1 cellular context compared by ENCODE assay signal in the genomic region with DNA sequence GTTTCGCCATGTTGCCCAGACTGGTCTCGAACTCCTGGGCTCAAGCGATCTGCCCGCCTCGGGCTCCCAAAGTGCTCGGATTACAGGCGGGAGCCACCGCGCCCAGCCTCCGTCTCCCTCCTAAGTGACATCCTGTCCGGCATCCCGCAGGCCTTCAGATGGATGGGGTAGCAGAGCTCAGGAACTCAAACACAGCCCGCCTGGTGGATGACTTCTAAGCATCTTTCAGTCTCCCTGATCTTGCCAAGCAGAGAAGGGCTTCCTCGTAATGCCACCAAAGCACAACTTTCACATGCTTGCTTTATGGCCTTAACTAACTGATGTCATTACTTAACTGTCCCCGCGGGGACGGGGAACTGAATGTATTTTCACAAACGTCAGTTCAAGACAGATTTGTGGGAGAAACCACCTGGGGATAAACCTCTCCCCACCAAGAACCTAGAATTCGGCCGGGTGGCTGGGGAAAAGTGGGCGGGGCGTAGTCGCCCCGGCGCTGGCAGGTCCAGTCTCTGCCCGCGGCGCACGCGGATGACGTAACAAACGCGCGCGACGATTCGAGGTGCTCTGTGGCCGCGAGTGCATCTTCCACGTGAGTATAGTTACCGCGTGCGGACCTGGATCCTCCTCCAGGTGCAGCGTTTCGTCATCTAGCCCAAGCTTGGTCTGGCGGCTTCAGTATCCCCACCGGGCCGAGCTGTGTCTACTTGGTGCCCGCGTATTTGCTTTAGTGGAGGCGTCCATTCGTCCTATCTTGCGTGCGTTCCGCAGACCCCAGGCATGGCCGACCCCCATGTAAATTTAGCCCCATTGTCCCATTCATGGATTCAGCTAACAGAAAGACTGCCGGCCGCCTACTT.
TF ChIP-seq lines count a peak whose summit lies in the region.

A gene with protein sequence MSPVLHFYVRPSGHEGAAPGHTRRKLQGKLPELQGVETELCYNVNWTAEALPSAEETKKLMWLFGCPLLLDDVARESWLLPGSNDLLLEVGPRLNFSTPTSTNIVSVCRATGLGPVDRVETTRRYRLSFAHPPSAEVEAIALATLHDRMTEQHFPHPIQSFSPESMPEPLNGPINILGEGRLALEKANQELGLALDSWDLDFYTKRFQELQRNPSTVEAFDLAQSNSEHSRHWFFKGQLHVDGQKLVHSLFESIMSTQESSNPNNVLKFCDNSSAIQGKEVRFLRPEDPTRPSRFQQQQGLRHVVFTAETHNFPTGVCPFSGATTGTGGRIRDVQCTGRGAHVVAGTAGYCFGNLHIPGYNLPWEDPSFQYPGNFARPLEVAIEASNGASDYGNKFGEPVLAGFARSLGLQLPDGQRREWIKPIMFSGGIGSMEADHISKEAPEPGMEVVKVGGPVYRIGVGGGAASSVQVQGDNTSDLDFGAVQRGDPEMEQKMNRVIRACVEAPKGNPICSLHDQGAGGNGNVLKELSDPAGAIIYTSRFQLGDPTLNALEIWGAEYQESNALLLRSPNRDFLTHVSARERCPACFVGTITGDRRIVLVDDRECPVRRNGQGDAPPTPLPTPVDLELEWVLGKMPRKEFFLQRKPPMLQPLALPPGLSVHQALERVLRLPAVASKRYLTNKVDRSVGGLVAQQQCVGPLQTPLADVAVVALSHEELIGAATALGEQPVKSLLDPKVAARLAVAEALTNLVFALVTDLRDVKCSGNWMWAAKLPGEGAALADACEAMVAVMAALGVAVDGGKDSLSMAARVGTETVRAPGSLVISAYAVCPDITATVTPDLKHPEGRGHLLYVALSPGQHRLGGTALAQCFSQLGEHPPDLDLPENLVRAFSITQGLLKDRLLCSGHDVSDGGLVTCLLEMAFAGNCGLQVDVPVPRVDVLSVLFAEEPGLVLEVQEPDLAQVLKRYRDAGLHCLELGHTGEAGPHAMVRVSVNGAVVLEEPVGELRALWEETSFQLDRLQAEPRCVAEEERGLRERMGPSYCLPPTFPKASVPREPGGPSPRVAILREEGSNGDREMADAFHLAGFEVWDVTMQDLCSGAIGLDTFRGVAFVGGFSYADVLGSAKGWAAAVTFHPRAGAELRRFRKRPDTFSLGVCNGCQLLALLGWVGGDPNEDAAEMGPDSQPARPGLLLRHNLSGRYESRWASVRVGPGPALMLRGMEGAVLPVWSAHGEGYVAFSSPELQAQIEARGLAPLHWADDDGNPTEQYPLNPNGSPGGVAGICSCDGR (N-terminal part only) (plus strand): TSS at position 539 of the 857 bp plus-strand sequence. CDS start 4,649 bp downstream, outside the sequence.

TF ChIP-seq in HepG2, 621 proteins besides CTCF, POLR2A, EP300 and RAD21 (continued from another document and continues in another):
- TF ChIP-seq, protein P1, sequence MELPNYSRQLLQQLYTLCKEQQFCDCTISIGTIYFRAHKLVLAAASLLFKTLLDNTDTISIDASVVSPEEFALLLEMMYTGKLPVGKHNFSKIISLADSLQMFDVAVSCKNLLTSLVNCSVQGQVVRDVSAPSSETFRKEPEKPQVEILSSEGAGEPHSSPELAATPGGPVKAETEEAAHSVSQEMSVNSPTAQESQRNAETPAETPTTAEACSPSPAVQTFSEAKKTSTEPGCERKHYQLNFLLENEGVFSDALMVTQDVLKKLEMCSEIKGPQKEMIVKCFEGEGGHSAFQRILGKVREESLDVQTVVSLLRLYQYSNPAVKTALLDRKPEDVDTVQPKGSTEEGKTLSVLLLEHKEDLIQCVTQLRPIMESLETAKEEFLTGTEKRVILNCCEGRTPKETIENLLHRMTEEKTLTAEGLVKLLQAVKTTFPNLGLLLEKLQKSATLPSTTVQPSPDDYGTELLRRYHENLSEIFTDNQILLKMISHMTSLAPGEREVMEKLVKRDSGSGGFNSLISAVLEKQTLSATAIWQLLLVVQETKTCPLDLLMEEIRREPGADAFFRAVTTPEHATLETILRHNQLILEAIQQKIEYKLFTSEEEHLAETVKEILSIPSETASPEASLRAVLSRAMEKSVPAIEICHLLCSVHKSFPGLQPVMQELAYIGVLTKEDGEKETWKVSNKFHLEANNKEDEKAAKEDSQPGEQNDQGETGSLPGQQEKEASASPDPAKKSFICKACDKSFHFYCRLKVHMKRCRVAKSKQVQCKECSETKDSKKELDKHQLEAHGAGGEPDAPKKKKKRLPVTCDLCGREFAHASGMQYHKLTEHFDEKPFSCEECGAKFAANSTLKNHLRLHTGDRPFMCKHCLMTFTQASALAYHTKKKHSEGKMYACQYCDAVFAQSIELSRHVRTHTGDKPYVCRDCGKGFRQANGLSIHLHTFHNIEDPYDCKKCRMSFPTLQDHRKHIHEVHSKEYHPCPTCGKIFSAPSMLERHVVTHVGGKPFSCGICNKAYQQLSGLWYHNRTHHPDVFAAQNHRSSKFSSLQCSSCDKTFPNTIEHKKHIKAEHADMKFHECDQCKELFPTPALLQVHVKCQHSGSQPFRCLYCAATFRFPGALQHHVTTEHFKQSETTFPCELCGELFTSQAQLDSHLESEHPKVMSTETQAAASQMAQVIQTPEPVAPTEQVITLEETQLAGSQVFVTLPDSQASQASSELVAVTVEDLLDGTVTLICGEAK (IDR thresholded peaks at IDR 0.05) = no peak
- TF ChIP-seq, protein P1 (CRISPR knock-in tag; IDR thresholded peaks at IDR 0.05) = peak; percentile 70; the same call in 1 of the 2 replicates
- TF ChIP-seq AGO1 (IDR thresholded peaks at IDR 0.05; ENCODE audit: low read depth, low read length, poor library complexity, severe bottlenecking) (no peak), ARNTL (CRISPR knock-in tag; IDR thresholded peaks at IDR 0.05) (peak; percentile 92), MAFG (CRISPR knock-in tag; IDR thresholded peaks at IDR 0.05) (no peak), SRSF1 (optimal IDR thresholded peaks at IDR 0.05; ENCODE audit: low read depth, low read length) (no peak), POLR2G (IDR thresholded peaks at IDR 0.05; ENCODE audit: low read depth, low read length) (peak; percentile 83), NCOR1 (IDR thresholded peaks at IDR 0.05; ENCODE audit: borderline replicate concordance, low read length) (no peak; the same call in 1 of the 2 replicates), ZBTB38 (CRISPR knock-in tag; IDR thresholded peaks at IDR 0.05) (peak; percentile 61; the same call in 1 of the 2 replicates), SKI (IDR thresholded peaks at IDR 0.05; ENCODE audit: partially characterized antibody) (no peak), SRSF9 (IDR thresholded peaks at IDR 0.05; ENCODE audit: borderline replicate concordance, insufficient read depth, low read depth, low read length, poor library complexity, severe bottlenecking) (no peak), ZBTB21 (CRISPR knock-in tag; IDR thresholded peaks at IDR 0.05) (peak; percentile 43; the same call in 1 of the 2 replicates), CCDC6 (CRISPR knock-in tag; IDR thresholded peaks at IDR 0.05) (no peak), ZNF749 (CRISPR knock-in tag; IDR thresholded peaks at IDR 0.05; ENCODE audit: borderline replicate concordance) (no peak), ZNF274 (CRISPR knock-in tag; IDR thresholded peaks at IDR 0.05) (peak; percentile 15; the same call in 1 of the 2 replicates)
- TF ChIP-seq, protein P2, sequence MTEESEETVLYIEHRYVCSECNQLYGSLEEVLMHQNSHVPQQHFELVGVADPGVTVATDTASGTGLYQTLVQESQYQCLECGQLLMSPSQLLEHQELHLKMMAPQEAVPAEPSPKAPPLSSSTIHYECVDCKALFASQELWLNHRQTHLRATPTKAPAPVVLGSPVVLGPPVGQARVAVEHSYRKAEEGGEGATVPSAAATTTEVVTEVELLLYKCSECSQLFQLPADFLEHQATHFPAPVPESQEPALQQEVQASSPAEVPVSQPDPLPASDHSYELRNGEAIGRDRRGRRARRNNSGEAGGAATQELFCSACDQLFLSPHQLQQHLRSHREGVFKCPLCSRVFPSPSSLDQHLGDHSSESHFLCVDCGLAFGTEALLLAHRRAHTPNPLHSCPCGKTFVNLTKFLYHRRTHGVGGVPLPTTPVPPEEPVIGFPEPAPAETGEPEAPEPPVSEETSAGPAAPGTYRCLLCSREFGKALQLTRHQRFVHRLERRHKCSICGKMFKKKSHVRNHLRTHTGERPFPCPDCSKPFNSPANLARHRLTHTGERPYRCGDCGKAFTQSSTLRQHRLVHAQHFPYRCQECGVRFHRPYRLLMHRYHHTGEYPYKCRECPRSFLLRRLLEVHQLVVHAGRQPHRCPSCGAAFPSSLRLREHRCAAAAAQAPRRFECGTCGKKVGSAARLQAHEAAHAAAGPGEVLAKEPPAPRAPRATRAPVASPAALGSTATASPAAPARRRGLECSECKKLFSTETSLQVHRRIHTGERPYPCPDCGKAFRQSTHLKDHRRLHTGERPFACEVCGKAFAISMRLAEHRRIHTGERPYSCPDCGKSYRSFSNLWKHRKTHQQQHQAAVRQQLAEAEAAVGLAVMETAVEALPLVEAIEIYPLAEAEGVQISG (CRISPR knock-in tag; IDR thresholded peaks at IDR 0.05) = peak; percentile 81; the same call in 1 of the 2 replicates
- TF ChIP-seq, protein P3, sequence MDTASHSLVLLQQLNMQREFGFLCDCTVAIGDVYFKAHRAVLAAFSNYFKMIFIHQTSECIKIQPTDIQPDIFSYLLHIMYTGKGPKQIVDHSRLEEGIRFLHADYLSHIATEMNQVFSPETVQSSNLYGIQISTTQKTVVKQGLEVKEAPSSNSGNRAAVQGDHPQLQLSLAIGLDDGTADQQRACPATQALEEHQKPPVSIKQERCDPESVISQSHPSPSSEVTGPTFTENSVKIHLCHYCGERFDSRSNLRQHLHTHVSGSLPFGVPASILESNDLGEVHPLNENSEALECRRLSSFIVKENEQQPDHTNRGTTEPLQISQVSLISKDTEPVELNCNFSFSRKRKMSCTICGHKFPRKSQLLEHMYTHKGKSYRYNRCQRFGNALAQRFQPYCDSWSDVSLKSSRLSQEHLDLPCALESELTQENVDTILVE (CRISPR knock-in tag; IDR thresholded peaks at IDR 0.05) = 0 out of 2 replicates have a peak, but pooled peaks have one; percentile 49
- TF ChIP-seq, protein P4, sequence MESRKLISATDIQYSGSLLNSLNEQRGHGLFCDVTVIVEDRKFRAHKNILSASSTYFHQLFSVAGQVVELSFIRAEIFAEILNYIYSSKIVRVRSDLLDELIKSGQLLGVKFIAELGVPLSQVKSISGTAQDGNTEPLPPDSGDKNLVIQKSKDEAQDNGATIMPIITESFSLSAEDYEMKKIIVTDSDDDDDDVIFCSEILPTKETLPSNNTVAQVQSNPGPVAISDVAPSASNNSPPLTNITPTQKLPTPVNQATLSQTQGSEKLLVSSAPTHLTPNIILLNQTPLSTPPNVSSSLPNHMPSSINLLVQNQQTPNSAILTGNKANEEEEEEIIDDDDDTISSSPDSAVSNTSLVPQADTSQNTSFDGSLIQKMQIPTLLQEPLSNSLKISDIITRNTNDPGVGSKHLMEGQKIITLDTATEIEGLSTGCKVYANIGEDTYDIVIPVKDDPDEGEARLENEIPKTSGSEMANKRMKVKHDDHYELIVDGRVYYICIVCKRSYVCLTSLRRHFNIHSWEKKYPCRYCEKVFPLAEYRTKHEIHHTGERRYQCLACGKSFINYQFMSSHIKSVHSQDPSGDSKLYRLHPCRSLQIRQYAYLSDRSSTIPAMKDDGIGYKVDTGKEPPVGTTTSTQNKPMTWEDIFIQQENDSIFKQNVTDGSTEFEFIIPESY (CRISPR knock-in tag; IDR thresholded peaks at IDR 0.05) = no peak
- TF ChIP-seq, protein P5, sequence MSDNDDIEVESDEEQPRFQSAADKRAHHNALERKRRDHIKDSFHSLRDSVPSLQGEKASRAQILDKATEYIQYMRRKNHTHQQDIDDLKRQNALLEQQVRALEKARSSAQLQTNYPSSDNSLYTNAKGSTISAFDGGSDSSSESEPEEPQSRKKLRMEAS (IDR thresholded peaks at IDR 0.05) = peak; percentile 99
- TF ChIP-seq, protein P6, sequence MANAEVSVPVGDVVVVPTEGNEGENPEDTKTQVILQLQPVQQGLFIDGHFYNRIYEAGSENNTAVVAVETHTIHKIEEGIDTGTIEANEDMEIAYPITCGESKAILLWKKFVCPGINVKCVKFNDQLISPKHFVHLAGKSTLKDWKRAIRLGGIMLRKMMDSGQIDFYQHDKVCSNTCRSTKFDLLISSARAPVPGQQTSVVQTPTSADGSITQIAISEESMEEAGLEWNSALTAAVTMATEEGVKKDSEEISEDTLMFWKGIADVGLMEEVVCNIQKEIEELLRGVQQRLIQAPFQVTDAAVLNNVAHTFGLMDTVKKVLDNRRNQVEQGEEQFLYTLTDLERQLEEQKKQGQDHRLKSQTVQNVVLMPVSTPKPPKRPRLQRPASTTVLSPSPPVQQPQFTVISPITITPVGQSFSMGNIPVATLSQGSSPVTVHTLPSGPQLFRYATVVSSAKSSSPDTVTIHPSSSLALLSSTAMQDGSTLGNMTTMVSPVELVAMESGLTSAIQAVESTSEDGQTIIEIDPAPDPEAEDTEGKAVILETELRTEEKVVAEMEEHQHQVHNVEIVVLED (CRISPR knock-in tag; IDR thresholded peaks at IDR 0.05; ENCODE audit: borderline replicate concordance) = peak; percentile 52; the same call in 1 of the 2 replicates
- TF ChIP-seq, protein P7, sequence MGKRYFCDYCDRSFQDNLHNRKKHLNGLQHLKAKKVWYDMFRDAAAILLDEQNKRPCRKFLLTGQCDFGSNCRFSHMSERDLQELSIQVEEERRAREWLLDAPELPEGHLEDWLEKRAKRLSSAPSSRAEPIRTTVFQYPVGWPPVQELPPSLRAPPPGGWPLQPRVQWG (CRISPR knock-in tag; IDR thresholded peaks at IDR 0.05; ENCODE audit: borderline replicate concordance, low read depth) = no peak
- TF ChIP-seq, protein P8, sequence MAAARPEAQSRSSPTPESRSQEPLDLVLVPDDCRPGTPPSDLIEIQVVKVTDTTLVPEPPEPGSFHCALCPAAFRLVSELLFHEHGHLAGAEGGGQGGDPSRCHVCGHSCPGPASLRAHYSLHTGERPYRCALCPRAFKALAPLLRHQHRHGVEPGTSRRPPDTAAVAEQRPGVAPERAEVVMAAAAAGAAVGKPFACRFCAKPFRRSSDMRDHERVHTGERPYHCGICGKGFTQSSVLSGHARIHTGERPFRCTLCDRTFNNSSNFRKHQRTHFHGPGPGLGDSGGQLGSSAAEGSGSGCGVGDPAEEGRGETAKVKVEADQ (CRISPR knock-in tag; IDR thresholded peaks at IDR 0.05; ENCODE audit: borderline replicate concordance) = no peak
